1 cellular context compared by ENCODE assay signal in genomic region chr17:81885869-81886548, GRCh38.
TF ChIP-seq lines count a peak whose summit lies in the region.

No MANE protein-coding gene starts in this region.

TF ChIP-seq in IMR-90, 13 proteins besides CTCF, POLR2A, EP300 and RAD21:
- TF ChIP-seq ELK1 (IDR thresholded peaks at IDR 0.05; ENCODE audit: borderline replicate concordance, low read depth, low read length) (no peak), USF2 (IDR thresholded peaks at IDR 0.05; ENCODE audit: low read depth, low read length) (no peak), CEBPB (IDR thresholded peaks at IDR 0.05; ENCODE audit: low read depth, low read length) (0 out of 2 replicates have a peak, but pooled peaks have one; percentile 5), RFX5 (IDR thresholded peaks at IDR 0.05; ENCODE audit: low read depth, low read length) (no peak)
